21 cellular contexts compared by ENCODE assay signal in the genomic region with DNA sequence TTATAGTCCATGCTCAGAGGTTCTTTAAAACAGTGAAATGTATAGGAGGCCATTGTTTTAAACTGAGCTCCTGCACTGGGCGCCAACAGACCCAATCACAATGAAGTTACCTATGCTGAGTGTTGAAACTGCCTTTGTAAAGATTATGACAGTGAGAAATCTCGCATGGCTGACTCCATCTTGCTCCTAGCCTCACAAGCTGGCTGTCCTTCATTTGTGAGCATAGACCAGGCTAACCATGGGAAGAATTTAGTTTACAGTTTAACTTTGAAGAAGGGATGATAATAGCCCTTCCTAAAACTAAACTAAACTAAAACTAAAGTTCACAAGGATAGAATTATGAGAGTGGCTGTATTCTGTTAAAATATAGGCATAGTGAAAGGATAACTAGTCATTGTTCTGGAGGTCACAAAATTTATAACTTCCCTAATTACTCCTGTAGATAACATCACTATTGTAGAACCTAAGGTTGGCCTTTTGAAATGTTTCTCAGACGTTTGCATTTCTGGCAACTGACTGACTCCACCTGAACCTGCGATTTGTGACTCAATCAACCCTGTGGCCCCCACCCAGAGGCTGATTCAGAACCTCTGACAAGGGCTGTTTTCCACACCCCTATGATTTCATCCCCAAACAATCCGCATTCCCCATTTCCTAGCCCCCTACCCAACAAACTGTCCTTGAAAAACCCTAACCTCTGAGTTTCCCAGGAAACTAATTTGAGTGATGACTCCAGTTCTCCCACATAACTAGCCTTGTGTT. TPM values are rescaled to one million over a fixed set of nuclear protein-coding genes. Genes with fewer than 3 reads are reported as not detected.
DNase-seq lines count a peak whose midpoint lies in the region; FAIRE-seq and TF ChIP-seq lines count a peak whose summit lies in the region.
"Had no signal": no experiment of that assay in that cellular context is flagged by ENCODE, and none has a peak within 500 bp of the region (broad histone marks: within the 10 kb centered on the region; RNA-seq: fewer than 3 reads in every experiment).

No MANE protein-coding gene starts in this region.

- H4K5ac ChIP-seq in H1 (ENCODE audit: insufficient read length, low read depth, low read length) = peak overlapping the region; percentile 77

- no peak overlapping the region for H4K8ac ChIP-seq in H1 (ENCODE audit: extremely low read depth, insufficient read depth, low read length)

- CTCF ChIA-PET in H1 (lab: Charles Lee; ENCODE audit: partially characterized antibody) = interaction anchor here (0.5 to 0.8 kb wide), 3 partner anchors 178 to 1699 kb away, joined by 3 read pairs; no protein-coding TSS in a partner anchor

- no peak for TF ChIP-seq POLR2A in H1 (IDR thresholded peaks at IDR 0.05; ENCODE audit: control extremely low read depth in 1 of 2, low read depth in 2 of 2, low read length in 2 of 2)

- H3K4me3 Mint-ChIP-seq in HFFc6 = no peak overlapping the region
- H3K4me3 Mint-ChIP-seq: CD4-positive, alpha-beta memory T cell; stimulated activated naive CD8-positive, alpha-beta T cell treated with anti-CD3 and anti-CD28 coated beads, Interleukin-15, amount 100 ng/mL, for 72 hours had no signal

- peak; percentile 79 for DNase-seq in Caki2 (ENCODE audit: low read depth)
- DNase-seq in H1 (ENCODE audit: low read depth in 1 of 2, low spot score in 2 of 2) = peak in 1 of 2 experiments; percentile 53
- DNase-seq in kidney tubule cell (ENCODE audit: low spot score) = peak; percentile 91
- no peak for DNase-seq in ecto neural progenitor cell (ENCODE audit: low spot score)
- DNase-seq in HUDEP-2 (lab: John Stamatoyannopoulos, UW; ENCODE audit: unreplicated experiment in 76 of 76) = no peak
- no peak for DNase-seq in HFFc6
- DNase-seq in mesenteric fat pad (ENCODE audit: low spot score) = no peak
- DNase-seq: activated CD8-positive, alpha-beta memory T cell treated with anti-CD3 and anti-CD28 coated beads, Interleukin-2, amount 50 U/mL, for 48 hours; activated naive CD4-positive, alpha-beta T cell treated with Interleukin-2 at 50 U/mL for 16 hours; body of pancreas; CD4-positive, alpha-beta memory T cell; Karpas-422; NCI-H146; retina; stimulated activated naive CD8-positive, alpha-beta T cell treated with anti-CD3 and anti-CD28 coated beads, Interleukin-15, amount 100 ng/mL, for 72 hours had no signal

- no peak overlapping the region for H3K4ac ChIP-seq in H1 (replicated peaks; ENCODE audit: insufficient read length, low read depth, low read length)

- H3K9ac ChIP-seq in Loucy (ENCODE audit: low read depth, low read length, poor library complexity, severe bottlenecking) (no peak overlapping the region), H1 (replicated peaks in 1 of 4; ENCODE audit: extremely low read depth in 1 of 4, low read depth in 3 of 4, low read length in 3 of 4) (no peak overlapping the region)

- H3K4me3 ChIP-seq in Loucy (ENCODE audit: low read length, poor library complexity, severe bottlenecking) (no peak overlapping the region), H1 (ENCODE audit: extremely low read depth in 1 of 4, insufficient read depth in 2 of 4, low read depth in 3 of 4, low read length in 4 of 4) (no peak overlapping the region; a peak in 1 of 8 replicates)
- H3K4me3 ChIP-seq: body of pancreas, lung, vagina had no signal

- no peak overlapping the region for H2BK15ac ChIP-seq in H1 (ENCODE audit: low read length)

- H3K27ac ChIP-seq in H1 (ENCODE audit: low read depth, low read length) = no peak overlapping the region
- H3K27ac ChIP-seq: body of pancreas, HL-60, vagina had no signal

- POLR2A ChIA-PET in H1 (lab: Charles Lee; ENCODE audit: partially characterized antibody) = no interaction called here

- H3K27ac Mint-ChIP-seq in HFFc6 = no peak overlapping the region
- H3K27ac Mint-ChIP-seq: CD4-positive, alpha-beta memory T cell; stimulated activated naive CD8-positive, alpha-beta T cell treated with anti-CD3 and anti-CD28 coated beads, Interleukin-15, amount 100 ng/mL, for 72 hours had no signal

- no peak overlapping the region; the same call in 1 of the 2 replicates for H3K18ac ChIP-seq in H1 (ENCODE audit: extremely low read depth, low read length)

- no peaks in the 10 kb centered on the region for H3K23me2 ChIP-seq in H1 (ENCODE audit: low read depth, low read length)

- H2AK5ac ChIP-seq in H1 (ENCODE audit: low read depth, low read length) = no peak overlapping the region

- no peak overlapping the region for H2BK20ac ChIP-seq in H1 (ENCODE audit: low read length)

- no peak overlapping the region for H3K56ac ChIP-seq in H1 (replicated peaks; ENCODE audit: insufficient read length, low read depth, low read length)

- H3K27me3 ChIP-seq in Loucy (ENCODE audit: insufficient read depth, low read length, poor library complexity, severe bottlenecking) = no peaks in the 10 kb centered on the region
- no peaks in the 10 kb centered on the region for H3K27me3 ChIP-seq in H1 (replicated peaks in 1 of 4; ENCODE audit: control insufficient read depth in 3 of 4, extremely low read depth in 1 of 4, insufficient read depth in 3 of 4, low read length in 3 of 4)
- H3K27me3 ChIP-seq: body of pancreas, vagina had no signal

- H4K91ac ChIP-seq in H1 (replicated peaks; ENCODE audit: insufficient read length, low read length) = peak overlapping the region; percentile 4

- TF ChIP-seq EP300 in H1 (IDR thresholded peaks at IDR 0.05; ENCODE audit: borderline replicate concordance in 1 of 2, low read depth in 2 of 2, low read length in 2 of 2) = no peak

- TF ChIP-seq RAD21 in H1 (IDR thresholded peaks at IDR 0.05 in 1 of 2, conservative IDR thresholded peaks at IDR 0.05 in 1 of 2; ENCODE audit: low read depth in 2 of 2, low read length in 2 of 2) = no peak

- H3K9me2 ChIP-seq in Loucy (replicated peaks; ENCODE audit: low read depth, low read length) = no peaks in the 10 kb centered on the region

- TF ChIP-seq CTCF in Loucy (conservative IDR thresholded peaks at IDR 0.05; ENCODE audit: low read length) = no peak
- TF ChIP-seq CTCF in H1 (IDR thresholded peaks at IDR 0.05; ENCODE audit: control extremely low read depth in 1 of 3, insufficient read depth in 1 of 3, low read depth in 1 of 3, low read length in 3 of 3) = no peak
- TF ChIP-seq CTCF in HFFc6 (IDR thresholded peaks at IDR 0.05) = no peak

- 0 out of 2 replicates have a peak overlapping the region, but pooled peaks have one; percentile 17 for H2AFZ ChIP-seq in Loucy (ENCODE audit: low read length)
- peak overlapping the region; percentile 98; the same call in 1 of the 2 replicates for H2AFZ ChIP-seq in H1 (ENCODE audit: low read length)

- H3F3A ChIP-seq in Loucy (ENCODE audit: low read depth) = no peaks in the 10 kb centered on the region

- H2BK5ac ChIP-seq in H1 (ENCODE audit: low read depth, low read length) = no peak overlapping the region

- H3K9me3 Mint-ChIP-seq in HFFc6 = no peaks in the 10 kb centered on the region
- H3K9me3 Mint-ChIP-seq: CD4-positive, alpha-beta memory T cell; stimulated activated naive CD8-positive, alpha-beta T cell treated with anti-CD3 and anti-CD28 coated beads, Interleukin-15, amount 100 ng/mL, for 72 hours had no signal

- H2BK120ac ChIP-seq in H1 (replicated peaks; ENCODE audit: low read depth, low read length) = peak overlapping the region; percentile 35

- in situ Hi-C loops in Caki2 (cut with HindIII; ENCODE audit: low pct_unique_long_range_greater_than_20kb, low sequenced_read_pairs) = no loop called here

- H3K36me3 ChIP-seq in Loucy (ENCODE audit: insufficient read depth, low read length) (no peaks in the 10 kb centered on the region), H1 (ENCODE audit: control insufficient read depth in 2 of 4, insufficient read depth in 4 of 4, low read length in 3 of 4) (no peaks in the 10 kb centered on the region)
- H3K36me3 ChIP-seq: vagina had no signal

- peaks cover 33% of the 10 kb centered on the region for H3K4me1 Mint-ChIP-seq in HFFc6 (ENCODE audit: low read depth)
- H3K4me1 Mint-ChIP-seq: CD4-positive, alpha-beta memory T cell; stimulated activated naive CD8-positive, alpha-beta T cell treated with anti-CD3 and anti-CD28 coated beads, Interleukin-15, amount 100 ng/mL, for 72 hours had no signal

- H3K79me2 ChIP-seq in Loucy (ENCODE audit: insufficient read depth, low read length) (no peaks in the 10 kb centered on the region), H1 (ENCODE audit: control insufficient read depth in 1 of 2, insufficient read depth in 2 of 2, low read length in 2 of 2) (no peaks in the 10 kb centered on the region)

- H3K4me1 ChIP-seq in Loucy (ENCODE audit: insufficient read depth, low read length, poor library complexity, severe bottlenecking) (peaks cover 7% of the 10 kb centered on the region), H1 (replicated peaks in 1 of 4; ENCODE audit: control insufficient read depth in 3 of 4, insufficient read depth in 4 of 4, low read length in 3 of 4) (peaks cover 0 to 17% (median 4%) of the 10 kb centered on the region in 4 experiments; a peak in 3 of 7 replicates)
- H3K4me1 ChIP-seq: body of pancreas, vagina had no signal

- H3K14ac ChIP-seq in H1 (ENCODE audit: insufficient read length) = no peak overlapping the region

- FAIRE-seq in H1 (lab: Jason Lieb, UNC) = no peak

- H3K9me3 ChIP-seq in Loucy (ENCODE audit: insufficient read depth, low read depth, low read length) = no peaks in the 10 kb centered on the region; the same call in 1 of the 2 replicates
- H3K9me3 ChIP-seq in H1 (ENCODE audit: insufficient read depth in 2 of 2, low read depth in 1 of 2, low read length in 1 of 2) = no peaks in the 10 kb centered on the region
- H3K9me3 ChIP-seq: body of pancreas, vagina had no signal

- no peak overlapping the region for H2BK12ac ChIP-seq in H1 (ENCODE audit: low read depth, low read length)

- H3K4me2 ChIP-seq in Loucy (ENCODE audit: low read depth, low read length, poor library complexity, severe bottlenecking) (no peak overlapping the region), H1 (ENCODE audit: insufficient read depth in 1 of 2, low read depth in 2 of 2, low read length in 2 of 2) (peak overlapping the region; percentile 28 to 44; a peak in 1 of 4 replicates)

- no peaks in the 10 kb centered on the region for H3K27me3 Mint-ChIP-seq in HFFc6 (ENCODE audit: insufficient read depth)
- H3K27me3 Mint-ChIP-seq: stimulated activated naive CD8-positive, alpha-beta T cell treated with anti-CD3 and anti-CD28 coated beads, Interleukin-15, amount 100 ng/mL, for 72 hours had no signal

- WGBS in H1 (ENCODE audit: extremely low coverage in 1 of 2, insufficient coverage in 1 of 2, insufficient read length in 1 of 2, insufficient replicate concordance in 2 of 2, low coverage in 1 of 2, low lambda C conversion rate in 2 of 2, missing lambda C conversion rate in 1 of 2), 2 experiments = 78% methylated on average over 5 of the region's 5 CpGs; no CpG with 5 or more reads in 1 of the 2 experiments

- H4K20me1 ChIP-seq in Loucy (ENCODE audit: insufficient read depth, low read length, poor library complexity, severe bottlenecking) (no peaks in the 10 kb centered on the region), H1 (replicated peaks in 1 of 2; ENCODE audit: control insufficient read depth in 1 of 2, insufficient read depth in 2 of 2, low read length in 2 of 2) (no peaks in the 10 kb centered on the region)

- H3K36me3 Mint-ChIP-seq in HFFc6 (ENCODE audit: low read depth) = no peaks in the 10 kb centered on the region
- H3K36me3 Mint-ChIP-seq: CD4-positive, alpha-beta memory T cell had no signal

- H3K23ac ChIP-seq in H1 (ENCODE audit: insufficient read length) = no peak overlapping the region

- H3K79me1 ChIP-seq in H1 (ENCODE audit: low read depth, low read length) = no peaks in the 10 kb centered on the region

RNA-seq across cellular contexts. Expression of a gene that starts 59.1 kb away (rescaled TPM):
- not detected in 2 replicates for total RNA-seq in Caki2 (2014; rRNA removed; shearing (Covaris generic); ENCODE audit: low replicate concordance)
- not detected in 2 replicates for total RNA-seq in H1 (2021; fragmentation: NEBNext Ultra II Directional; extraction: Animal tissue kit (Norgen Biotek cat#: 25700))
- polyA plus RNA-seq in H1 (2011; rRNA removed) = not detected in 2 replicates
- polyA plus RNA-seq in H1 (2011; cell fraction: cytosol; rRNA removed) = not detected
- polyA plus RNA-seq in H1 (2011; cell fraction: nucleus; rRNA removed) = not detected
- not detected in 4 replicates for polyA plus RNA-seq in H1 (2012, experiment 1 of 2)
- not detected for polyA plus RNA-seq in H1 (2012, experiment 2 of 2)
- not detected for polyA plus RNA-seq in H1 (2013, experiment 1 of 2)
- not detected for polyA plus RNA-seq in H1 (2013, experiment 2 of 2)
- not detected in 2 replicates for polyA minus RNA-seq in H1 (2011; rRNA and poly(A)+ RNA removed)
- polyA minus RNA-seq in H1 (2011; cell fraction: cytosol; rRNA and poly(A)+ RNA removed) = not detected
- polyA minus RNA-seq in H1 (2011; cell fraction: nucleus; rRNA and poly(A)+ RNA removed) = not detected
- not detected for total RNA-seq in HFFc6 (2021; fragmentation: NEBNext Ultra II Directional; extraction: Animal tissue kit (Norgen Biotek cat#: 25700))
- total RNA-seq in mesenteric fat pad = not detected
- total RNA-seq: body of pancreas; CD4-positive, alpha-beta memory T cell; dermis microvascular lymphatic vessel endothelial cell; lung; vagina had no signal
- polyA plus RNA-seq: CD4-positive, alpha-beta memory T cell; lung; neural cell had no signal

Comparison
In these comparisons a context has a peak if more than half of its experiments do, and no peak if none do; other contexts are left out.
1. DNase-seq: peak in Caki2 (single experiment) and kidney tubule cell (single experiment); none in ecto neural progenitor cell (single experiment), HUDEP-2 (0 of 76), HFFc6 (single experiment) and mesenteric fat pad (single experiment).